29 cellular contexts compared by ENCODE assay signal in the genomic region with DNA sequence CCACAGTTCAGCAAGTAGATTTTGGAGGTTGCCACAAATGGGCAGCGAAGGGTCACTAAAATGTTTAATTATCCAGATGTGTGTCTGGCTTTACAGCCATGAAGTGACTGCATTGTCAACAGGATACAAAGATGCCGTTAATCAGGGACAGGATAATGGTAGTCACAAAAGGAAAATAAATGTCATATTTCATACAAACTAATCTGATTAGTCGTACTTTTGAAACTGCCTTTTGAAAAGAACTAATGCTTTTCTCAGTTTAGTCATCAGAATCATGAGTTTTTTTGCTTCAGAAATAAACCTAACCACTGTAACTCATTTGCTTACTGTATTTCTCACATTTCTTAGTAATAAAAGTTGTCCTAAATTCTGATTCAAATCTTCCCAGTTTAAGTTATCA. TPM values are rescaled to one million over a fixed set of nuclear protein-coding genes. Genes with fewer than 3 reads are reported as not detected.
DNase-seq lines count a peak whose midpoint lies in the region; ATAC-seq, FAIRE-seq and TF ChIP-seq lines count a peak whose summit lies in the region.
"Had no signal": no experiment of that assay in that cellular context is flagged by ENCODE, and none has a peak within 500 bp of the region (broad histone marks: within the 10 kb centered on the region; RNA-seq: fewer than 3 reads in every experiment).

No MANE protein-coding gene starts in this region.

- H3K27me3 Mint-ChIP-seq in activated CD4-positive, alpha-beta T cell treated with anti-CD3 and anti-CD28 coated beads for 36 hours, result peaks cover 20% of the 10 kb centered on the region
- H3K27me3 Mint-ChIP-seq in activated CD4-positive, alpha-beta T cell treated with anti-CD3 and anti-CD28 coated beads, Interleukin-2, amount 10 ng/mL, durations not matched to agents 24 days and 14 days, result peaks cover 8% of the 10 kb centered on the region
- no peaks in the 10 kb centered on the region for H3K27me3 Mint-ChIP-seq in memory B cell

- no peak overlapping the region for H3K9ac ChIP-seq in smooth muscle cell (ENCODE audit: low read depth)

- peaks cover 10% of the 10 kb centered on the region for H3K4me1 Mint-ChIP-seq in activated CD4-positive, alpha-beta T cell treated with anti-CD3 and anti-CD28 coated beads for 36 hours
- H3K4me1 Mint-ChIP-seq in activated CD4-positive, alpha-beta T cell treated with anti-CD3 and anti-CD28 coated beads, Interleukin-2, amount 10 ng/mL, durations not matched to agents 24 days and 14 days, result no peaks in the 10 kb centered on the region
- H3K4me1 Mint-ChIP-seq in memory B cell, result peaks cover 41% of the 10 kb centered on the region
- H3K4me1 Mint-ChIP-seq: CD8-positive, alpha-beta memory T cell; T-cell had no signal

- TF ChIP-seq CTCF in OCI-LY7 (conservative IDR thresholded peaks at IDR 0.05; ENCODE audit: low read length) (no peak), smooth muscle cell (IDR thresholded peaks at IDR 0.05; ENCODE audit: borderline replicate concordance, insufficient read depth, poor library complexity, severe bottlenecking) (no peak)

- H3K9me3 ChIP-seq in OCI-LY7 (ENCODE audit: low read length) (no peaks in the 10 kb centered on the region), smooth muscle cell (replicated peaks; ENCODE audit: low read depth) (no peaks in the 10 kb centered on the region)
- H3K9me3 ChIP-seq: psoas muscle had no signal

- H3K27me3 ChIP-seq in smooth muscle cell (ENCODE audit: low read depth), result no peaks in the 10 kb centered on the region
- H3K27me3 ChIP-seq: tibial nerve had no signal

- peak; percentile 66 for ATAC-seq in activated CD4-positive, alpha-beta T cell treated with anti-CD3 and anti-CD28 coated beads for 36 hours
- ATAC-seq in memory B cell (ENCODE audit: low read depth), result no peak
- ATAC-seq: psoas muscle, T-cell had no signal

- H2AFZ ChIP-seq in OCI-LY7 (ENCODE audit: low read length) (peak overlapping the region; percentile 10; the same call in 1 of the 2 replicates), smooth muscle cell (ENCODE audit: low read depth) (no peak overlapping the region)

- H3K4me3 ChIP-seq in OCI-LY7 (ENCODE audit: low read depth, low read length, poor library complexity, severe bottlenecking), result no peak overlapping the region
- H3K4me3 ChIP-seq in smooth muscle cell, result no peak overlapping the region
- H3K4me3 ChIP-seq: psoas muscle, skin epidermis, tibial nerve had no signal

- no peak for DNase-seq in activated CD4-positive, alpha-beta T cell treated with anti-CD3 and anti-CD28 coated beads for 36 hours
- DNase-seq in activated CD4-positive, alpha-beta T cell treated with anti-CD3 and anti-CD28 coated beads, Interleukin-2, amount 10 ng/mL, durations not matched to agents 24 days and 14 days, result no peak
- DNase-seq in H54 (ENCODE audit: insufficient read length, low spot score) (no peak), OCI-LY7 (ENCODE audit: low spot score) (no peak), memory B cell (ENCODE audit: low spot score in 2 of 2) (no peak), DMS53 treated with DMSO at 0.1 percent for 48 hours (lab: John Stamatoyannopoulos, UW; ENCODE audit: unreplicated experiment) (no peak), smooth muscle cell (lab: John Stamatoyannopoulos, UW; ENCODE audit: unreplicated experiment) (no peak), KBM-7 (no peak)
- DNase-seq: activated CD4-positive, alpha-beta T cell treated with anti-CD3 and anti-CD28 coated beads for 48 hours; CD8-positive, alpha-beta memory T cell; cortex of kidney; DMS53; H7; Karpas-422; kidney glomerular epithelial cell; NCI-H187; OCI-M1; psoas muscle; SHP77 treated with DMSO at 0.1 percent for 48 hours; stimulated activated CD4-positive, alpha-beta T cell treated with anti-CD3 and anti-CD28 coated beads, Interleukin-2, amount 100 ng/mL, for 24 hours; stimulated activated naive CD4-positive, alpha-beta T cell treated with Interleukin-2 at 50 U/mL for 16 hours; T-cell had no signal

- H3K36me3 Mint-ChIP-seq in activated CD4-positive, alpha-beta T cell treated with anti-CD3 and anti-CD28 coated beads for 36 hours (ENCODE audit: low read depth), result no peaks in the 10 kb centered on the region
- no peaks in the 10 kb centered on the region for H3K36me3 Mint-ChIP-seq in activated CD4-positive, alpha-beta T cell treated with anti-CD3 and anti-CD28 coated beads, Interleukin-2, amount 10 ng/mL, durations not matched to agents 24 days and 14 days (ENCODE audit: low read depth)
- peaks cover 50% of the 10 kb centered on the region for H3K36me3 Mint-ChIP-seq in memory B cell
- H3K36me3 Mint-ChIP-seq: CD8-positive, alpha-beta memory T cell; T-cell had no signal

- no TSS peak for BruUV-seq in OCI-LY7 (replicated peaks; lab: Mats Ljungman, UMichigan)

- intact Hi-C loops in activated CD4-positive, alpha-beta T cell treated with anti-CD3 and anti-CD28 coated beads for 36 hours (cut with DNase I, micrococcal nuclease), result loop anchor here in 1 of 2 experiments (2.0 kb wide), 1 partner anchor 28 kb away; no protein-coding TSS in a partner anchor
- intact Hi-C loops in activated CD4-positive, alpha-beta T cell treated with anti-CD3 and anti-CD28 coated beads, Interleukin-2, amount 10 ng/mL, durations not matched to agents 24 days and 14 days (cut with micrococcal nuclease), result loop anchor here (2.0 kb wide), 1 partner anchor 28 kb away; no protein-coding TSS in a partner anchor
- intact Hi-C loops in OCI-LY7 (cut with micrococcal nuclease; ENCODE audit: unreplicated experiment), result no loop called here

- FAIRE-seq in H54 (lab: Jason Lieb, UNC), result peak; percentile 71
- FAIRE-seq: endometrium had no signal

- no peaks in the 10 kb centered on the region for H3F3A ChIP-seq in smooth muscle cell (ENCODE audit: low read depth)

- H3K4me2 ChIP-seq in OCI-LY7 (ENCODE audit: low read length) (no peak overlapping the region), smooth muscle cell (no peak overlapping the region)

- H3K79me2 ChIP-seq in OCI-LY7 (ENCODE audit: insufficient read depth, low read depth, low read length), result no peaks in the 10 kb centered on the region
- no peaks in the 10 kb centered on the region for H3K79me2 ChIP-seq in smooth muscle cell (ENCODE audit: low read depth)

- TF ChIP-seq POLR2A in H54 (IDR thresholded peaks at IDR 0.05; ENCODE audit: low read depth, low read length), result no peak

- H3K27ac Mint-ChIP-seq in activated CD4-positive, alpha-beta T cell treated with anti-CD3 and anti-CD28 coated beads for 36 hours, result no peak overlapping the region
- no peak overlapping the region for H3K27ac Mint-ChIP-seq in activated CD4-positive, alpha-beta T cell treated with anti-CD3 and anti-CD28 coated beads, Interleukin-2, amount 10 ng/mL, durations not matched to agents 24 days and 14 days
- peak overlapping the region; percentile 57 for H3K27ac Mint-ChIP-seq in memory B cell
- H3K27ac Mint-ChIP-seq: CD8-positive, alpha-beta memory T cell; T-cell had no signal

- H3K4me3 Mint-ChIP-seq in activated CD4-positive, alpha-beta T cell treated with anti-CD3 and anti-CD28 coated beads for 36 hours, result no peak overlapping the region
- no peak overlapping the region for H3K4me3 Mint-ChIP-seq in activated CD4-positive, alpha-beta T cell treated with anti-CD3 and anti-CD28 coated beads, Interleukin-2, amount 10 ng/mL, durations not matched to agents 24 days and 14 days
- H3K4me3 Mint-ChIP-seq in memory B cell, result no peak overlapping the region
- H3K4me3 Mint-ChIP-seq: CD8-positive, alpha-beta memory T cell; T-cell had no signal

- no peak overlapping the region for H3K27ac ChIP-seq in OCI-LY7 (ENCODE audit: low read depth, low read length, poor library complexity, severe bottlenecking)
- H3K27ac ChIP-seq in smooth muscle cell (ENCODE audit: low read depth), result no peak overlapping the region
- H3K27ac ChIP-seq: 22Rv1, psoas muscle, tibial nerve had no signal

- H3K9me3 Mint-ChIP-seq in activated CD4-positive, alpha-beta T cell treated with anti-CD3 and anti-CD28 coated beads for 36 hours (ENCODE audit: low read depth), result no peaks in the 10 kb centered on the region
- H3K9me3 Mint-ChIP-seq in activated CD4-positive, alpha-beta T cell treated with anti-CD3 and anti-CD28 coated beads, Interleukin-2, amount 10 ng/mL, durations not matched to agents 24 days and 14 days, result no peaks in the 10 kb centered on the region
- H3K9me3 Mint-ChIP-seq in memory B cell, result peaks cover 12% of the 10 kb centered on the region
- H3K9me3 Mint-ChIP-seq: CD8-positive, alpha-beta memory T cell; T-cell had no signal

- in situ Hi-C loops in KBM-7 (cut with MboI; ENCODE audit: low pct_unique_long_range_greater_than_20kb, low sequenced_read_pairs), result no loop called here

- no peaks in the 10 kb centered on the region for H3K36me3 ChIP-seq in OCI-LY7 (ENCODE audit: insufficient read depth, low read length)
- H3K36me3 ChIP-seq in smooth muscle cell (ENCODE audit: low read depth), result no peaks in the 10 kb centered on the region
- H3K36me3 ChIP-seq: tibial nerve had no signal

- peaks cover 8% of the 10 kb centered on the region for H3K4me1 ChIP-seq in OCI-LY7 (ENCODE audit: insufficient read depth, low read length, poor library complexity, severe bottlenecking)
- no peaks in the 10 kb centered on the region for H3K4me1 ChIP-seq in smooth muscle cell (ENCODE audit: low read depth)
- H3K4me1 ChIP-seq: psoas muscle, tibial nerve had no signal

- H4K20me1 ChIP-seq in OCI-LY7 (ENCODE audit: insufficient read depth, low read length) (no peaks in the 10 kb centered on the region), smooth muscle cell (ENCODE audit: low read depth) (no peaks in the 10 kb centered on the region)

- CTCF ChIA-PET in activated CD4-positive, alpha-beta T cell treated with anti-CD3 and anti-CD28 coated beads for 36 hours (lab: Charles Lee), result no interaction called here
- CTCF ChIA-PET in OCI-LY7 (lab: Charles Lee; ENCODE audit: unreplicated experiment), result no interaction called here

- no peaks in the 10 kb centered on the region for H3K9me2 ChIP-seq in OCI-LY7 (ENCODE audit: insufficient read depth, low read length)

- 62% methylated on average over 3 of the region's 3 CpGs for WGBS in smooth muscle cell (ENCODE audit: low lambda C conversion rate)

- POLR2A ChIA-PET in activated CD4-positive, alpha-beta T cell treated with anti-CD3 and anti-CD28 coated beads for 36 hours (lab: Charles Lee), result no interaction called here
- POLR2A ChIA-PET in OCI-LY7 (lab: Charles Lee), result no interaction called here

RNA-seq across cellular contexts. Expression of a gene that starts 22.2 kb away (rescaled TPM):
- not detected for total RNA-seq in activated CD4-positive, alpha-beta T cell treated with anti-CD3 and anti-CD28 coated beads for 36 hours
- not detected in 2 replicates for total RNA-seq in activated CD4-positive, alpha-beta T cell treated with anti-CD3 and anti-CD28 coated beads, Interleukin-2, amount 10 ng/mL, durations not matched to agents 24 days and 14 days
- total RNA-seq in OCI-LY7 (2014; rRNA removed; shearing (Covaris generic)), result not detected in 2 replicates
- not detected in 2 replicates for total RNA-seq in OCI-LY7 (2022)
- not detected in 2 replicates for total RNA-seq in smooth muscle cell
- 0.08 and 0.63 TPM in 2 replicates for polyA plus RNA-seq in smooth muscle cell
- total RNA-seq: glomerular endothelial cell, H7, HT-29, lung microvascular endothelial cell had no signal
- polyA plus RNA-seq: CD8-positive, alpha-beta memory T cell; psoas muscle had no signal
